In genomic region chr6:18389479-18389878, GRCh38 we compare ENCODE assay signal across 12 cellular contexts. TPM values are rescaled to one million over a fixed set of nuclear protein-coding genes. Genes with fewer than 3 reads are reported as not detected.
A peak's percentile ranks its signal among the peaks of the same experiment; 100 is the strongest.
DNase-seq lines count a peak whose midpoint lies in the region; ATAC-seq, FAIRE-seq and TF ChIP-seq lines count a peak whose summit lies in the region.
"Had no signal": no experiment of that assay in that cellular context is flagged by ENCODE, and none has a peak within 500 bp of the region (broad histone marks: within the 10 kb centered on the region; RNA-seq: fewer than 3 reads in every experiment).

No MANE protein-coding gene starts in this region.

- peak overlapping the region; percentile 38 for H3K4me3 ChIP-seq in AG04449 (ENCODE audit: low read depth, low read length)
- peak overlapping the region; percentile 94 for H3K4me3 ChIP-seq in Karpas-422 (ENCODE audit: low read length)
- H3K4me3 ChIP-seq in endothelial cell of umbilical vein (replicated peaks in 1 of 3; ENCODE audit: insufficient read depth in 1 of 3, low read depth in 1 of 3, low read length in 3 of 3): peak overlapping the region; percentile 79 to 96 (median 89)

- H3K9me1 ChIP-seq in endothelial cell of umbilical vein (replicated peaks; ENCODE audit: control insufficient read depth, extremely low read depth, insufficient read depth, low read length): no peaks in the 10 kb centered on the region

- no peak for FAIRE-seq in endothelial cell of umbilical vein (lab: Jason Lieb, UNC)

- H3K27ac ChIP-seq in Karpas-422 (ENCODE audit: low read length): peak overlapping the region; percentile 79
- H3K27ac ChIP-seq in endothelial cell of umbilical vein (ENCODE audit: insufficient read depth, low read depth, low read length): peak overlapping the region; percentile 79

- no peak for DNase-seq in AG04449 (ENCODE audit: low read depth, low spot score)
- no peak for DNase-seq in Karpas-422
- DNase-seq in endothelial cell of umbilical vein (ENCODE audit: low read depth, low spot score): peak; percentile 54
- DNase-seq in naive B cell: no peak
- no peak for DNase-seq in SHP77 treated with DMSO at 0.1 percent for 48 hours (lab: John Stamatoyannopoulos, UW)
- DNase-seq in GM20000 (ENCODE audit: low spot score): no peak
- DNase-seq: activated CD8-positive, alpha-beta memory T cell treated with anti-CD3 and anti-CD28 coated beads, Interleukin-2, amount 50 U/mL, for 48 hours; effector CD4-positive, alpha-beta T cell; KG1; nephron progenitor cell had no signal

- H4K20me1 ChIP-seq in Karpas-422 (ENCODE audit: insufficient read depth, low read depth, low read length) (peaks cover 9% of the 10 kb centered on the region; the same call in 1 of the 2 replicates), endothelial cell of umbilical vein (replicated peaks; ENCODE audit: control insufficient read depth, extremely low read depth, insufficient read depth, low read length) (no peaks in the 10 kb centered on the region)

- peaks cover 32 to 67% (median 60%) of the 10 kb centered on the region in 3 donors for H3K4me1 Mint-ChIP-seq in naive B cell

- POLR2A ChIA-PET in AG04449 (lab: Yijun Ruan, JAX) (no interaction called here), endothelial cell of umbilical vein (lab: Charles Lee) (no interaction called here)

- ATAC-seq in naive B cell (ENCODE audit: low read depth in 2 of 2) (no peak), GM21360 (IDR thresholded peaks at IDR 0.05; ENCODE audit: unreplicated experiment) (no peak), HG02610 (IDR thresholded peaks at IDR 0.05; ENCODE audit: unreplicated experiment) (no peak)

- no peak for TF ChIP-seq POLR2A in endothelial cell of umbilical vein (IDR thresholded peaks at IDR 0.05; ENCODE audit: low read depth, low read length)

- no peaks in the 10 kb centered on the region for H3K36me3 Mint-ChIP-seq in naive B cell

- H3K4me2 ChIP-seq in Karpas-422 (ENCODE audit: low read depth, low read length, poor library complexity, severe bottlenecking): peak overlapping the region; percentile 78
- H3K4me2 ChIP-seq in endothelial cell of umbilical vein (ENCODE audit: insufficient read depth, low read length): peak overlapping the region; percentile 79

- no peaks in the 10 kb centered on the region for H3K9me3 ChIP-seq in Karpas-422 (ENCODE audit: low read length)
- H3K9me3 ChIP-seq in endothelial cell of umbilical vein (replicated peaks; ENCODE audit: control insufficient read depth, insufficient read depth, low read length): no peaks in the 10 kb centered on the region

- H3K9me3 Mint-ChIP-seq in naive B cell: peaks cover 0 to 4% (median 0%) of the 10 kb centered on the region in 7 donors

- dilution Hi-C loops in endothelial cell of umbilical vein (cut with MboI; ENCODE audit: extremely low pct_ligation_motif_present, low sequenced_read_pairs): no loop called here

- peak overlapping the region in 7 of 8 donors; percentile 9 to 100 (median 98) for H3K4me3 Mint-ChIP-seq in naive B cell
- H3K4me3 Mint-ChIP-seq: nephron progenitor cell had no signal

- H3K36me3 ChIP-seq in Karpas-422 (ENCODE audit: insufficient read depth, low read length) (peaks cover 23% of the 10 kb centered on the region), endothelial cell of umbilical vein (ENCODE audit: control insufficient read depth in 2 of 2, extremely low read depth in 1 of 2, insufficient read depth in 2 of 2, low read length in 2 of 2) (no peaks in the 10 kb centered on the region)

- no TSS peak for BruUV-seq in endothelial cell of umbilical vein (replicated peaks; lab: Mats Ljungman, UMichigan)

- CTCF ChIA-PET in AG04449 (lab: Yijun Ruan, JAX) (interaction anchor here (1.1 kb wide), 1 partner anchor 8 kb away, joined by 4 read pairs; no protein-coding TSS in a partner anchor), endothelial cell of umbilical vein (lab: Charles Lee) (interaction anchor here (1.1 to 3.1 kb wide), 2 partner anchors 9 to 67 kb away, joined by 5 to 13 read pairs; no protein-coding TSS in a partner anchor)

- H3K27me3 ChIP-seq in Karpas-422 (ENCODE audit: low read length) (no peaks in the 10 kb centered on the region), endothelial cell of umbilical vein (ENCODE audit: control insufficient read depth in 2 of 2, insufficient read depth in 2 of 2, low read length in 2 of 2) (no peaks in the 10 kb centered on the region)

- H3K4me1 ChIP-seq in Karpas-422 (ENCODE audit: low read length) (peaks cover 73% of the 10 kb centered on the region), endothelial cell of umbilical vein (ENCODE audit: control insufficient read depth, extremely low read depth, insufficient read depth, low read length) (peaks cover 51% of the 10 kb centered on the region)

- H2AFZ ChIP-seq in Karpas-422 (ENCODE audit: low read length) (no peak overlapping the region), endothelial cell of umbilical vein (ENCODE audit: low read depth, low read length) (no peak overlapping the region)

- peak overlapping the region in 3 of 6 donors; percentile 57 to 90 (median 69) for H3K27ac Mint-ChIP-seq in naive B cell
- H3K27ac Mint-ChIP-seq: nephron progenitor cell had no signal

- no peaks in the 10 kb centered on the region for H3K27me3 Mint-ChIP-seq in naive B cell

- H3K9me2 ChIP-seq in Karpas-422 (replicated peaks; ENCODE audit: insufficient read depth, low read length): no peaks in the 10 kb centered on the region

- intact Hi-C loops in endothelial cell of umbilical vein (cut with micrococcal nuclease): loop anchor here (5.0 to 10.0 kb wide), 3 partner anchors 47 to 235 kb away; partner anchors contain the start of genes DEK, KDM1B and TPMT

- H3K79me2 ChIP-seq in Karpas-422 (ENCODE audit: low read length) (peaks cover 66% of the 10 kb centered on the region), endothelial cell of umbilical vein (ENCODE audit: control insufficient read depth, insufficient read depth, low read length) (peaks cover 70% of the 10 kb centered on the region)

- TF ChIP-seq CTCF in AG04449 (IDR thresholded peaks at IDR 0.05; ENCODE audit: insufficient read depth, low read length, missing control alignments) (no peak), endothelial cell of umbilical vein (IDR thresholded peaks at IDR 0.05; ENCODE audit: extremely low read depth in 1 of 2, insufficient read depth in 1 of 2, low read depth in 1 of 2, low read length in 2 of 2) (no peak), GM20000 (IDR thresholded peaks at IDR 0.05; ENCODE audit: extremely low read depth, missing control alignments) (no peak)

- H3K9ac ChIP-seq in Karpas-422 (ENCODE audit: low read length) (peak overlapping the region; percentile 85), endothelial cell of umbilical vein (replicated peaks; ENCODE audit: extremely low read depth, insufficient read depth, low read length) (peak overlapping the region; percentile 86)

TF ChIP-seq in endothelial cell of umbilical vein, 7 proteins besides CTCF, POLR2A, EP300 and RAD21:
- TF ChIP-seq POLR2AphosphoS5 (IDR thresholded peaks at IDR 0.05; ENCODE audit: insufficient read depth, low read depth, low read length) (no peak), GATA2 (IDR thresholded peaks at IDR 0.05; ENCODE audit: insufficient read depth, insufficient read length, low read depth, low read length) (no peak), FOS (IDR thresholded peaks at IDR 0.05; ENCODE audit: borderline replicate concordance, insufficient read depth, low read length) (no peak), JUN (IDR thresholded peaks at IDR 0.05; ENCODE audit: borderline replicate concordance, insufficient read depth, insufficient read length, low read depth) (no peak), EZH2 (IDR thresholded peaks at IDR 0.05; ENCODE audit: borderline replicate concordance, low read depth, low read length, severe bottlenecking) (no peak)
TF ChIP-seq in endothelial cell of umbilical vein: peak in this region for 0.

RNA-seq across cellular contexts. Expression of gene RNF144B, which starts 2.3 kb away (rescaled TPM):
- 28.1 and 36.4 TPM in 2 replicates for total RNA-seq in Karpas-422 (2014; rRNA removed; shearing (Covaris generic); ENCODE audit: low replicate concordance)
- 78.3 and 97.3 TPM in 2 replicates for total RNA-seq in endothelial cell of umbilical vein
- polyA plus RNA-seq in endothelial cell of umbilical vein (14.3 and 18.1 TPM in 2 replicates), naive B cell (ENCODE audit: low read depth in 6 of 6) (10 to 100 TPM in 2 of 6 donors, 1 to 10 TPM in 4; 3.4 to 17.4 (median 8.9) TPM)
- polyA plus RNA-seq in endothelial cell of umbilical vein (2011; cell fraction: cytosol; rRNA removed): 16.1 and 17.8 TPM in 2 replicates
- polyA plus RNA-seq in endothelial cell of umbilical vein (2011; cell fraction: nucleus; rRNA removed): 26.6 and 26.9 TPM in 2 replicates
- polyA plus RNA-seq in endothelial cell of umbilical vein (2012): 31.9 and 44.0 TPM in 2 replicates
- 56.5 and 57.1 TPM in 2 replicates for polyA minus RNA-seq in endothelial cell of umbilical vein
- 2.8 TPM for polyA minus RNA-seq in endothelial cell of umbilical vein (2011; cell fraction: cytosol; rRNA and poly(A)+ RNA removed)
- 31.2 and 46.4 TPM in 2 replicates for polyA minus RNA-seq in endothelial cell of umbilical vein (2011; cell fraction: nucleus; rRNA and poly(A)+ RNA removed)

Comparison
In these comparisons a context has a peak if more than half of its experiments do, and no peak if none do; other contexts are left out.
1. H3K4me3 ChIP-seq: peak in every context shown above with its lines; median percentile 94 in Karpas-422; 89 in endothelial cell of umbilical vein; 38 in AG04449.